ENCODE assay signal across 8 cellular contexts in genomic region chr11:62713343-62713742, GRCh38. TPM values are rescaled to one million over a fixed set of nuclear protein-coding genes. Genes with fewer than 3 reads are reported as not detected.
DNase-seq lines count a peak whose midpoint lies in the region; ATAC-seq and TF ChIP-seq lines count a peak whose summit lies in the region.
"Had no signal": no experiment of that assay in that cellular context is flagged by ENCODE, and none has a peak within 500 bp of the region (broad histone marks: within the 10 kb centered on the region; RNA-seq: fewer than 3 reads in every experiment).

No MANE protein-coding gene starts in this region.

- ATAC-seq in psoas muscle (no peak), GM21381 (IDR thresholded peaks at IDR 0.05; ENCODE audit: unreplicated experiment) (no peak), HG03460 (IDR thresholded peaks at IDR 0.05; ENCODE audit: unreplicated experiment) (no peak)

- 94 to 98% methylated on average over 2 of the region's 2 CpGs for WGBS in GM23248 (ENCODE audit: low coverage in 1 of 2, low lambda C conversion rate in 2 of 2, missing lambda C conversion rate in 2 of 2), 2 experiments
- WGBS in psoas muscle, 3 donors = 73 to 94% (median 86%) methylated on average over 2 of the region's 2 CpGs

- H3K4me3 ChIP-seq in GM23248 (no peak overlapping the region), SK-N-MC (no peak overlapping the region), right atrium auricular region (no peak overlapping the region), psoas muscle (no peak overlapping the region)

- H3F3A ChIP-seq in GM23248 (ENCODE audit: insufficient read depth) = peaks cover 75% of the 10 kb centered on the region

- H3K4me2 ChIP-seq in GM23248 (ENCODE audit: unreplicated experiment) = no peak overlapping the region

- in situ Hi-C loops in GM23248 (cut with MboI) = no loop called here

- H4K20me1 ChIP-seq in GM23248 (ENCODE audit: insufficient read depth) = no peaks in the 10 kb centered on the region

- H3K4me1 ChIP-seq in GM23248 (ENCODE audit: insufficient read depth) (peaks cover 9% of the 10 kb centered on the region), right atrium auricular region (peaks cover 0 to 43% of the 10 kb centered on the region in 2 donors), psoas muscle (peaks cover 30% of the 10 kb centered on the region)

- H3K9me3 ChIP-seq in GM23248 (ENCODE audit: low read depth) (no peaks in the 10 kb centered on the region), SK-N-MC (ENCODE audit: low read depth, low read length) (no peaks in the 10 kb centered on the region), right atrium auricular region (no peaks in the 10 kb centered on the region), psoas muscle (no peaks in the 10 kb centered on the region)

- H3K27me3 ChIP-seq in GM23248 (replicated peaks; ENCODE audit: insufficient read depth) = no peaks in the 10 kb centered on the region
- H3K27me3 ChIP-seq in right atrium auricular region = no peaks in the 10 kb centered on the region
- no peaks in the 10 kb centered on the region for H3K27me3 ChIP-seq in psoas muscle (ENCODE audit: insufficient read depth in 3 of 3, low read length in 2 of 3)

- peaks cover 53% of the 10 kb centered on the region for H3K79me2 ChIP-seq in GM23248 (ENCODE audit: insufficient read depth)

- H2AFZ ChIP-seq in GM23248 = no peak overlapping the region

- H3K9me2 ChIP-seq in GM23248 (ENCODE audit: insufficient read depth) = no peaks in the 10 kb centered on the region

- H3K9ac ChIP-seq in GM23248 = no peak overlapping the region
- H3K9ac ChIP-seq in SK-N-MC (ENCODE audit: insufficient read length) = no peak overlapping the region

- peaks cover 60% of the 10 kb centered on the region for H3K36me3 ChIP-seq in GM23248 (ENCODE audit: low read depth)
- H3K36me3 ChIP-seq in SK-N-MC (ENCODE audit: insufficient read depth, low read length) = peaks cover 86% of the 10 kb centered on the region
- H3K36me3 ChIP-seq in right atrium auricular region = peaks cover 68% of the 10 kb centered on the region
- H3K36me3 ChIP-seq in psoas muscle (ENCODE audit: insufficient read depth in 1 of 2, low read depth in 1 of 2) = peaks cover 12 to 81% of the 10 kb centered on the region in 2 donors

- TF ChIP-seq CTCF in right atrium auricular region (IDR thresholded peaks at IDR 0.05) (no peak), psoas muscle (IDR thresholded peaks at IDR 0.05) (no peak)

- H3K27ac ChIP-seq in GM23248 (peak overlapping the region; percentile 18; the same call in 1 of the 2 replicates), SK-N-MC (peak overlapping the region; percentile 70), right atrium auricular region (peak overlapping the region; percentile 36 to 77), psoas muscle (peak overlapping the region; percentile 64)

- DNase-seq in GM23248 (no peak), SK-N-MC (ENCODE audit: low read depth, low spot score) (no peak), right atrium auricular region (ENCODE audit: low spot score) (no peak), psoas muscle (no peak), NCI-H446 (lab: John Stamatoyannopoulos, UW) (no peak)
- DNase-seq: amygdala had no signal

- intact Hi-C loops in psoas muscle (cut with DNase I) = no loop called here

RNA-seq across cellular contexts. Expression of gene GNG3, which starts 5.9 kb away (rescaled TPM):
- total RNA-seq in GM23248 (2014; rRNA removed; shearing (Covaris generic)) = not detected in 2 replicates
- polyA plus RNA-seq in GM23248 (2016; fragmentation: Nextera tagmentation; extraction: Ambion mirVana) = 0.29 TPM in 1 of 2 replicates, not detected in the other
- total RNA-seq in right atrium auricular region = not detected
- total RNA-seq in psoas muscle = not detected
- under 1 TPM in 2 of 3 donors, not detected in 1; 0.10 to 0.39 TPM for polyA plus RNA-seq in psoas muscle

RNA-seq across cellular contexts. Expression of gene BSCL2, which starts 6.1 kb away (rescaled TPM):
- total RNA-seq in GM23248 (2014; rRNA removed; shearing (Covaris generic)) = 51.0 and 63.5 TPM in 2 replicates
- polyA plus RNA-seq in GM23248 (2016; fragmentation: Nextera tagmentation; extraction: Ambion mirVana) (74.5 and 79.0 TPM in 2 replicates), psoas muscle (100 to 1,000 TPM in 1 of 3 donors, 10 to 100 TPM in 2; 61.5 to 174 (median 63.5) TPM)
- total RNA-seq in right atrium auricular region (10 to 100 TPM; 18.6 to 23.0 TPM), psoas muscle (10 to 100 TPM; 17.0 to 45.4 (median 29.0) TPM)

RNA-seq across cellular contexts. Expression of gene HNRNPUL2, which starts 13.9 kb away (rescaled TPM):
- 2.9 and 5.0 TPM in 2 replicates for total RNA-seq in GM23248 (2014; rRNA removed; shearing (Covaris generic))
- polyA plus RNA-seq in GM23248 (2016; fragmentation: Nextera tagmentation; extraction: Ambion mirVana) (2.1 and 3.1 TPM in 2 replicates), psoas muscle (10 to 100 TPM; 23.8 to 35.1 (median 25.0) TPM)
- total RNA-seq in right atrium auricular region (10 to 100 TPM; 12.2 to 15.6 TPM), psoas muscle (10 to 100 TPM; 27.2 to 39.7 (median 31.4) TPM)

RNA-seq across cellular contexts. Expression of gene TTC9C, which starts 14.9 kb away (rescaled TPM):
- total RNA-seq in GM23248 (2014; rRNA removed; shearing (Covaris generic)) = 28.9 and 54.6 TPM in 2 replicates
- polyA plus RNA-seq in GM23248 (2016; fragmentation: Nextera tagmentation; extraction: Ambion mirVana) (40.1 and 46.6 TPM in 2 replicates), psoas muscle (10 to 100 TPM; 20.2 to 30.4 (median 28.2) TPM)
- total RNA-seq in right atrium auricular region (10 to 100 TPM in 1 of 2 donors, 1 to 10 TPM in 1; 9.6 to 11.4 TPM), psoas muscle (10 to 100 TPM; 14.8 to 19.6 (median 16.4) TPM)

RNA-seq across cellular contexts. Expression of gene LRRN4CL, which starts 24.0 kb away (rescaled TPM):
- 6.9 and 12.3 TPM in 2 replicates for total RNA-seq in GM23248 (2014; rRNA removed; shearing (Covaris generic))
- polyA plus RNA-seq in GM23248 (2016; fragmentation: Nextera tagmentation; extraction: Ambion mirVana) = 2.1 and 2.3 TPM in 2 replicates
- 1 to 10 TPM; 1.5 to 3.0 TPM for total RNA-seq in right atrium auricular region
- total RNA-seq in psoas muscle = 1 to 10 TPM; 2.4 to 4.8 (median 3.8) TPM
- 1 to 10 TPM; 1.8 to 3.7 (median 2.8) TPM for polyA plus RNA-seq in psoas muscle

Comparison
In these comparisons a context has a peak if more than half of its experiments do, and no peak if none do; other contexts are left out.
1. H3K27ac ChIP-seq: peak in every context shown above with its lines; median percentile 70 in SK-N-MC; 64 in psoas muscle; 56 in right atrium auricular region; 18 in GM23248.